In the genomic region with DNA sequence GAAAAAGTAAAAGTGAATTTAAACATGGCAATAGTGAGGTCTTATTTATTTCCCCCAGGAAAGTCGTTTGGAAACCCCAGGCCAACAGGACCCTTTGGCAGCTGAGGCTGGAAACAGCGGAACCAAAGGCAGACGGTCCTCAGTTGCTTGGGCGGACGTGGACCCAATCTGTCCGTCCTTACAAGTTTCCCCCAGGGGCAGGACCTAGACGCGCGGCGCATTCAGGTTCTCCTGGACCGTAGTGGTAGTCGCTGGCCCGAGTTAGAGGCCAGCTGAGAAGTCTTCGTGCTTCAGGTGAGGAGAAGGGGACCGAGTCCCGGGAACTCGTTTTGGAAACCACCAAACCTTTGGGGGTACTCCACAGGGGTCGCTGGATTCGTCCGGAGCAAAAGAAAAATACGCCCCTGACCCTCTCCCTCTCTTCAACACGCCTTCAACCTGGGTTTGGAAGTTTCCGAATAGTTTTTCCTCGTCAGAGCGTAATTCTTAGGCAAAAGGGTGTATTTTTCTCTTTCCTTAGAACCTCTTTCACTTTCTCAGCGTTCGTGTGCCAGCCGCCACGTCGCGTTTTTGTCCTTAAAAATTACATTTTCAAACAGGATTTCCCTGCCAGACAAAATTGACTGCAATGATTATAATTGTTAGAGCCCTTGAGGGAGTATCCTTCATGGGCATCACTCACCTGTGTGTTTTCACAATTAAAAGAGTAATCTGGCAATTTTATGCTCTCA, we compare ENCODE assay signal across 1 cellular context.
A peak's percentile ranks its signal among the peaks of the same experiment; 100 is the strongest.
TF ChIP-seq lines count a peak whose summit lies in the region.

No MANE protein-coding gene starts in this region.

TF ChIP-seq in K562, 482 proteins besides CTCF, POLR2A, EP300 and RAD21 (continued from another document and continues in another):
- TF ChIP-seq YY1 (IDR thresholded peaks at IDR 0.05; ENCODE audit: borderline replicate concordance in 1 of 3, control insufficient read depth in 1 of 3, extremely low read depth in 1 of 3, insufficient read depth in 3 of 3, insufficient read length in 1 of 3, insufficient replicate concordance in 2 of 3, low read depth in 1 of 3, low read length in 2 of 3) (peak in 2 of 3 experiments; percentile 68 to 87), TBL1XR1 (IDR thresholded peaks at IDR 0.05; ENCODE audit: low read length in 2 of 2) (peak; percentile 48 to 61; a peak in 2 of 4 replicates), THRAP3 (IDR thresholded peaks at IDR 0.05; ENCODE audit: borderline replicate concordance) (no peak), JUN (IDR thresholded peaks at IDR 0.05; ENCODE audit: borderline replicate concordance, low read depth, low read length) (peak; percentile 46; the same call in 1 of the 2 replicates), JUN (CRISPR knock-in tag; IDR thresholded peaks at IDR 0.05; ENCODE audit: borderline replicate concordance) (no peak), ILK (tag; IDR thresholded peaks at IDR 0.05; ENCODE audit: borderline replicate concordance, low read depth) (no peak), SRSF9 (IDR thresholded peaks at IDR 0.05; ENCODE audit: borderline replicate concordance, low read depth, low read length) (no peak), SMARCA5 (IDR thresholded peaks at IDR 0.05) (0 out of 2 replicates have a peak, but pooled peaks have one; percentile 48), ELF1 (tag; IDR thresholded peaks at IDR 0.05) (no peak), POLR2B (IDR thresholded peaks at IDR 0.05; ENCODE audit: low read depth, partially characterized antibody) (peak; percentile 61), JUND (IDR thresholded peaks at IDR 0.05; ENCODE audit: borderline replicate concordance, low read depth, low read length) (peak; percentile 71), JUND (tag; IDR thresholded peaks at IDR 0.05; ENCODE audit: borderline replicate concordance, low read depth, low read length) (peak; percentile 60; the same call in 1 of the 3 replicates), ZFX (CRISPR knock-in tag; IDR thresholded peaks at IDR 0.05) (peak; percentile 73), HDGF (IDR thresholded peaks at IDR 0.05) (no peak), RBM22 (IDR thresholded peaks at IDR 0.05; ENCODE audit: low read depth, low read length, poor library complexity, severe bottlenecking) (no peak), GABPB2 (CRISPR knock-in tag; conservative IDR thresholded peaks at IDR 0.05) (no peak), FOXM1 (IDR thresholded peaks at IDR 0.05; ENCODE audit: low read depth) (0 out of 2 replicates have a peak, but pooled peaks have one; percentile 38), FOXM1 (CRISPR knock-in tag; IDR thresholded peaks at IDR 0.05; ENCODE audit: low read depth) (no peak), PHB (CRISPR knock-in tag; IDR thresholded peaks at IDR 0.05) (no peak), PHF20 (IDR thresholded peaks at IDR 0.05; ENCODE audit: partially characterized antibody) (peak; percentile 99), HDAC1 (IDR thresholded peaks at IDR 0.05) (peak; percentile 79 to 88), GABPA (tag; conservative IDR thresholded peaks at IDR 0.05; ENCODE audit: low read depth) (peak; percentile 86), ARHGAP35 (IDR thresholded peaks at IDR 0.05; ENCODE audit: partially characterized antibody) (no peak), HNRNPUL1 (IDR thresholded peaks at IDR 0.05; ENCODE audit: low read length) (no peak), POLR2H (tag; IDR thresholded peaks at IDR 0.05; ENCODE audit: low read depth) (no peak), TCF3 (CRISPR knock-in tag; IDR thresholded peaks at IDR 0.05) (peak; percentile 15; the same call in 1 of the 2 replicates), PRPF4 (IDR thresholded peaks at IDR 0.05; ENCODE audit: insufficient read depth, low read depth, low read length, poor library complexity, severe bottlenecking) (no peak), ZKSCAN1 (IDR thresholded peaks at IDR 0.05; ENCODE audit: low read depth, low read length) (peak; percentile 59; the same call in 1 of the 2 replicates), TRIM24 (IDR thresholded peaks at IDR 0.05) (peak in 1 of 2 experiments; percentile 98; a peak in 2 of 4 replicates), ZNF174 (CRISPR knock-in tag; IDR thresholded peaks at IDR 0.05) (no peak)
- TF ChIP-seq, protein P1, sequence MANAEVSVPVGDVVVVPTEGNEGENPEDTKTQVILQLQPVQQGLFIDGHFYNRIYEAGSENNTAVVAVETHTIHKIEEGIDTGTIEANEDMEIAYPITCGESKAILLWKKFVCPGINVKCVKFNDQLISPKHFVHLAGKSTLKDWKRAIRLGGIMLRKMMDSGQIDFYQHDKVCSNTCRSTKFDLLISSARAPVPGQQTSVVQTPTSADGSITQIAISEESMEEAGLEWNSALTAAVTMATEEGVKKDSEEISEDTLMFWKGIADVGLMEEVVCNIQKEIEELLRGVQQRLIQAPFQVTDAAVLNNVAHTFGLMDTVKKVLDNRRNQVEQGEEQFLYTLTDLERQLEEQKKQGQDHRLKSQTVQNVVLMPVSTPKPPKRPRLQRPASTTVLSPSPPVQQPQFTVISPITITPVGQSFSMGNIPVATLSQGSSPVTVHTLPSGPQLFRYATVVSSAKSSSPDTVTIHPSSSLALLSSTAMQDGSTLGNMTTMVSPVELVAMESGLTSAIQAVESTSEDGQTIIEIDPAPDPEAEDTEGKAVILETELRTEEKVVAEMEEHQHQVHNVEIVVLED (CRISPR knock-in tag; IDR thresholded peaks at IDR 0.05) = peak; percentile 80
- TF ChIP-seq, protein P2, sequence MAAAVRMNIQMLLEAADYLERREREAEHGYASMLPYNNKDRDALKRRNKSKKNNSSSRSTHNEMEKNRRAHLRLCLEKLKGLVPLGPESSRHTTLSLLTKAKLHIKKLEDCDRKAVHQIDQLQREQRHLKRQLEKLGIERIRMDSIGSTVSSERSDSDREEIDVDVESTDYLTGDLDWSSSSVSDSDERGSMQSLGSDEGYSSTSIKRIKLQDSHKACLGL (CRISPR knock-in tag; IDR thresholded peaks at IDR 0.05; ENCODE audit: borderline replicate concordance, poor library complexity, severe bottlenecking) = peak; percentile 89
- TF ChIP-seq, protein P3, sequence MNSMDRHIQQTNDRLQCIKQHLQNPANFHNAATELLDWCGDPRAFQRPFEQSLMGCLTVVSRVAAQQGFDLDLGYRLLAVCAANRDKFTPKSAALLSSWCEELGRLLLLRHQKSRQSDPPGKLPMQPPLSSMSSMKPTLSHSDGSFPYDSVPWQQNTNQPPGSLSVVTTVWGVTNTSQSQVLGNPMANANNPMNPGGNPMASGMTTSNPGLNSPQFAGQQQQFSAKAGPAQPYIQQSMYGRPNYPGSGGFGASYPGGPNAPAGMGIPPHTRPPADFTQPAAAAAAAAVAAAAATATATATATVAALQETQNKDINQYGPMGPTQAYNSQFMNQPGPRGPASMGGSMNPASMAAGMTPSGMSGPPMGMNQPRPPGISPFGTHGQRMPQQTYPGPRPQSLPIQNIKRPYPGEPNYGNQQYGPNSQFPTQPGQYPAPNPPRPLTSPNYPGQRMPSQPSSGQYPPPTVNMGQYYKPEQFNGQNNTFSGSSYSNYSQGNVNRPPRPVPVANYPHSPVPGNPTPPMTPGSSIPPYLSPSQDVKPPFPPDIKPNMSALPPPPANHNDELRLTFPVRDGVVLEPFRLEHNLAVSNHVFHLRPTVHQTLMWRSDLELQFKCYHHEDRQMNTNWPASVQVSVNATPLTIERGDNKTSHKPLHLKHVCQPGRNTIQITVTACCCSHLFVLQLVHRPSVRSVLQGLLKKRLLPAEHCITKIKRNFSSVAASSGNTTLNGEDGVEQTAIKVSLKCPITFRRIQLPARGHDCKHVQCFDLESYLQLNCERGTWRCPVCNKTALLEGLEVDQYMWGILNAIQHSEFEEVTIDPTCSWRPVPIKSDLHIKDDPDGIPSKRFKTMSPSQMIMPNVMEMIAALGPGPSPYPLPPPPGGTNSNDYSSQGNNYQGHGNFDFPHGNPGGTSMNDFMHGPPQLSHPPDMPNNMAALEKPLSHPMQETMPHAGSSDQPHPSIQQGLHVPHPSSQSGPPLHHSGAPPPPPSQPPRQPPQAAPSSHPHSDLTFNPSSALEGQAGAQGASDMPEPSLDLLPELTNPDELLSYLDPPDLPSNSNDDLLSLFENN (IDR thresholded peaks at IDR 0.05; ENCODE audit: low read depth in 2 of 2, low read length in 2 of 2) = no peak
- TF ChIP-seq, protein P4, sequence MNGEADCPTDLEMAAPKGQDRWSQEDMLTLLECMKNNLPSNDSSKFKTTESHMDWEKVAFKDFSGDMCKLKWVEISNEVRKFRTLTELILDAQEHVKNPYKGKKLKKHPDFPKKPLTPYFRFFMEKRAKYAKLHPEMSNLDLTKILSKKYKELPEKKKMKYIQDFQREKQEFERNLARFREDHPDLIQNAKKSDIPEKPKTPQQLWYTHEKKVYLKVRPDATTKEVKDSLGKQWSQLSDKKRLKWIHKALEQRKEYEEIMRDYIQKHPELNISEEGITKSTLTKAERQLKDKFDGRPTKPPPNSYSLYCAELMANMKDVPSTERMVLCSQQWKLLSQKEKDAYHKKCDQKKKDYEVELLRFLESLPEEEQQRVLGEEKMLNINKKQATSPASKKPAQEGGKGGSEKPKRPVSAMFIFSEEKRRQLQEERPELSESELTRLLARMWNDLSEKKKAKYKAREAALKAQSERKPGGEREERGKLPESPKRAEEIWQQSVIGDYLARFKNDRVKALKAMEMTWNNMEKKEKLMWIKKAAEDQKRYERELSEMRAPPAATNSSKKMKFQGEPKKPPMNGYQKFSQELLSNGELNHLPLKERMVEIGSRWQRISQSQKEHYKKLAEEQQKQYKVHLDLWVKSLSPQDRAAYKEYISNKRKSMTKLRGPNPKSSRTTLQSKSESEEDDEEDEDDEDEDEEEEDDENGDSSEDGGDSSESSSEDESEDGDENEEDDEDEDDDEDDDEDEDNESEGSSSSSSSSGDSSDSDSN (IDR thresholded peaks at IDR 0.05; ENCODE audit: borderline replicate concordance in 1 of 2, low read depth in 2 of 2, low read length in 2 of 2) = peak in 1 of 2 experiments; percentile 75; a peak in 1 of 4 replicates
- TF ChIP-seq, protein P5, sequence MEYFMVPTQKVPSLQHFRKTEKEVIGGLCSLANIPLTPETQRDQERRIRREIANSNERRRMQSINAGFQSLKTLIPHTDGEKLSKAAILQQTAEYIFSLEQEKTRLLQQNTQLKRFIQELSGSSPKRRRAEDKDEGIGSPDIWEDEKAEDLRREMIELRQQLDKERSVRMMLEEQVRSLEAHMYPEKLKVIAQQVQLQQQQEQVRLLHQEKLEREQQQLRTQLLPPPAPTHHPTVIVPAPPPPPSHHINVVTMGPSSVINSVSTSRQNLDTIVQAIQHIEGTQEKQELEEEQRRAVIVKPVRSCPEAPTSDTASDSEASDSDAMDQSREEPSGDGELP (CRISPR knock-in tag; IDR thresholded peaks at IDR 0.05; ENCODE audit: borderline replicate concordance) = peak; percentile 75
- TF ChIP-seq, protein P6, sequence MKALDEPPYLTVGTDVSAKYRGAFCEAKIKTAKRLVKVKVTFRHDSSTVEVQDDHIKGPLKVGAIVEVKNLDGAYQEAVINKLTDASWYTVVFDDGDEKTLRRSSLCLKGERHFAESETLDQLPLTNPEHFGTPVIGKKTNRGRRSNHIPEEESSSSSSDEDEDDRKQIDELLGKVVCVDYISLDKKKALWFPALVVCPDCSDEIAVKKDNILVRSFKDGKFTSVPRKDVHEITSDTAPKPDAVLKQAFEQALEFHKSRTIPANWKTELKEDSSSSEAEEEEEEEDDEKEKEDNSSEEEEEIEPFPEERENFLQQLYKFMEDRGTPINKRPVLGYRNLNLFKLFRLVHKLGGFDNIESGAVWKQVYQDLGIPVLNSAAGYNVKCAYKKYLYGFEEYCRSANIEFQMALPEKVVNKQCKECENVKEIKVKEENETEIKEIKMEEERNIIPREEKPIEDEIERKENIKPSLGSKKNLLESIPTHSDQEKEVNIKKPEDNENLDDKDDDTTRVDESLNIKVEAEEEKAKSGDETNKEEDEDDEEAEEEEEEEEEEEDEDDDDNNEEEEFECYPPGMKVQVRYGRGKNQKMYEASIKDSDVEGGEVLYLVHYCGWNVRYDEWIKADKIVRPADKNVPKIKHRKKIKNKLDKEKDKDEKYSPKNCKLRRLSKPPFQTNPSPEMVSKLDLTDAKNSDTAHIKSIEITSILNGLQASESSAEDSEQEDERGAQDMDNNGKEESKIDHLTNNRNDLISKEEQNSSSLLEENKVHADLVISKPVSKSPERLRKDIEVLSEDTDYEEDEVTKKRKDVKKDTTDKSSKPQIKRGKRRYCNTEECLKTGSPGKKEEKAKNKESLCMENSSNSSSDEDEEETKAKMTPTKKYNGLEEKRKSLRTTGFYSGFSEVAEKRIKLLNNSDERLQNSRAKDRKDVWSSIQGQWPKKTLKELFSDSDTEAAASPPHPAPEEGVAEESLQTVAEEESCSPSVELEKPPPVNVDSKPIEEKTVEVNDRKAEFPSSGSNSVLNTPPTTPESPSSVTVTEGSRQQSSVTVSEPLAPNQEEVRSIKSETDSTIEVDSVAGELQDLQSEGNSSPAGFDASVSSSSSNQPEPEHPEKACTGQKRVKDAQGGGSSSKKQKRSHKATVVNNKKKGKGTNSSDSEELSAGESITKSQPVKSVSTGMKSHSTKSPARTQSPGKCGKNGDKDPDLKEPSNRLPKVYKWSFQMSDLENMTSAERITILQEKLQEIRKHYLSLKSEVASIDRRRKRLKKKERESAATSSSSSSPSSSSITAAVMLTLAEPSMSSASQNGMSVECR (CRISPR knock-in tag; IDR thresholded peaks at IDR 0.05) = no peak
- TF ChIP-seq, protein P7, sequence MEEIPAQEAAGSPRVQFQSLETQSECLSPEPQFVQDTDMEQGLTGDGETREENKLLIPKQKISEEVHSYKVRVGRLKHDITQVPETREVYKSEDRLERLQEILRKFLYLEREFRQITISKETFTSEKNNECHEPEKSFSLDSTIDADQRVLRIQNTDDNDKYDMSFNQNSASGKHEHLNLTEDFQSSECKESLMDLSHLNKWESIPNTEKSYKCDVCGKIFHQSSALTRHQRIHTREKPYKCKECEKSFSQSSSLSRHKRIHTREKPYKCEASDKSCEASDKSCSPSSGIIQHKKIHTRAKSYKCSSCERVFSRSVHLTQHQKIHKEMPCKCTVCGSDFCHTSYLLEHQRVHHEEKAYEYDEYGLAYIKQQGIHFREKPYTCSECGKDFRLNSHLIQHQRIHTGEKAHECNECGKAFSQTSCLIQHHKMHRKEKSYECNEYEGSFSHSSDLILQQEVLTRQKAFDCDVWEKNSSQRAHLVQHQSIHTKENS (CRISPR knock-in tag; IDR thresholded peaks at IDR 0.05) = 0 out of 2 replicates have a peak, but pooled peaks have one; percentile 6
- TF ChIP-seq, protein P8, sequence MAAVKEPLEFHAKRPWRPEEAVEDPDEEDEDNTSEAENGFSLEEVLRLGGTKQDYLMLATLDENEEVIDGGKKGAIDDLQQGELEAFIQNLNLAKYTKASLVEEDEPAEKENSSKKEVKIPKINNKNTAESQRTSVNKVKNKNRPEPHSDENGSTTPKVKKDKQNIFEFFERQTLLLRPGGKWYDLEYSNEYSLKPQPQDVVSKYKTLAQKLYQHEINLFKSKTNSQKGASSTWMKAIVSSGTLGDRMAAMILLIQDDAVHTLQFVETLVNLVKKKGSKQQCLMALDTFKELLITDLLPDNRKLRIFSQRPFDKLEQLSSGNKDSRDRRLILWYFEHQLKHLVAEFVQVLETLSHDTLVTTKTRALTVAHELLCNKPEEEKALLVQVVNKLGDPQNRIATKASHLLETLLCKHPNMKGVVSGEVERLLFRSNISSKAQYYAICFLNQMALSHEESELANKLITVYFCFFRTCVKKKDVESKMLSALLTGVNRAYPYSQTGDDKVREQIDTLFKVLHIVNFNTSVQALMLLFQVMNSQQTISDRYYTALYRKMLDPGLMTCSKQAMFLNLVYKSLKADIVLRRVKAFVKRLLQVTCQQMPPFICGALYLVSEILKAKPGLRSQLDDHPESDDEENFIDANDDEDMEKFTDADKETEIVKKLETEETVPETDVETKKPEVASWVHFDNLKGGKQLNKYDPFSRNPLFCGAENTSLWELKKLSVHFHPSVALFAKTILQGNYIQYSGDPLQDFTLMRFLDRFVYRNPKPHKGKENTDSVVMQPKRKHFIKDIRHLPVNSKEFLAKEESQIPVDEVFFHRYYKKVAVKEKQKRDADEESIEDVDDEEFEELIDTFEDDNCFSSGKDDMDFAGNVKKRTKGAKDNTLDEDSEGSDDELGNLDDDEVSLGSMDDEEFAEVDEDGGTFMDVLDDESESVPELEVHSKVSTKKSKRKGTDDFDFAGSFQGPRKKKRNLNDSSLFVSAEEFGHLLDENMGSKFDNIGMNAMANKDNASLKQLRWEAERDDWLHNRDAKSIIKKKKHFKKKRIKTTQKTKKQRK (IDR thresholded peaks at IDR 0.05; ENCODE audit: borderline replicate concordance, low read depth, low read length) = 0 out of 2 replicates have a peak, but pooled peaks have one; percentile 18
